Comparison of ENCODE assay signal across 8 cellular contexts in the genomic region with DNA sequence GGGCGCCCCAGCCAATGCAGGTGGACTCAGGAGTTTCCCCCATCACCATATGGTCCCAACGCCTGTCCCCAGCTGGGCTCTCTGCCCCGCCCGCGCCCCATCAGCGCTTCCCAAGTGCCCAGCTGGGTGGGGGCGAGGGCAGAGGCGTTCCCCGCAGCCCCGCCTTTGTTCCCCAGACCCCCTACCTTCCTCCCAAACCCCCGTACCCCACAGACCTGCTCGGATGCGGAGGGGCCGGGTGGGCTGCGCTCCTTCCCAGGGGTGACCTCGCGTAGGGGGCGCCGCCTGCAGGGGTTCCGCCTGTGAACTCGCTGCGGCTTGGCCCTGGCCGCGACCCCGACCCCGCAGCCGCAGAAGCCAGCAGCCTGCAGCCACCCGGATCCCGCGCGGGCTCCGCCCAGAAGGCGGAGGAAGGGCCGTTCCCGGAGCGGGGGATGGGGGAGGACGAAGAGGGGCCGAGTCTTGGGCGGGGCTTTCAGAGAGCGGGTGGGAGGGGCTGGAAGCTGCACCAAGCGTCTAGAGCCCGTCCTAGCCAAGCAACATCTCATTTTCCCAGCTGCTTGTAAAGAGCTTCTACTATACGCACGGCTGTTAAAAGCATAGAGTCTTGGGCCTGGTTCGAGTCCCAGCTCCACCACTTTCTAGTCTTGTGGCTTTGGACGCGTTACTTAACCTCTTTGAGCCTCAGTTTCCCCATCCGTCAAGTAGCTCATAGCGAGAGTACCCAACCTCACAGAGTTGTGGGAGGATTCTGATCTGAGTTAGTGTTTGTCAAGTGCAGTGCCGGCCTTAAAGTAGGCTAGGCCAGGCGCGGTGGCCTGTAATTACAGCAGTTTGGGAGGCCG. TPM values are rescaled to one million over a fixed set of nuclear protein-coding genes. Genes with fewer than 3 reads are reported as not detected.
DNase-seq lines count a peak whose midpoint lies in the region; ATAC-seq and TF ChIP-seq lines count a peak whose summit lies in the region.

A gene with protein sequence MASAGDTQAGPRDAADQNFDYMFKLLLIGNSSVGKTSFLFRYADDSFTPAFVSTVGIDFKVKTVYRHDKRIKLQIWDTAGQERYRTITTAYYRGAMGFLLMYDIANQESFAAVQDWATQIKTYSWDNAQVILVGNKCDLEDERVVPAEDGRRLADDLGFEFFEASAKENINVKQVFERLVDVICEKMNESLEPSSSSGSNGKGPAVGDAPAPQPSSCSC (minus strand): TSS at position 404 of the 845 bp plus-strand sequence. CDS start 2,258 bp downstream, outside the sequence.

- H3K4me3 Mint-ChIP-seq in activated CD4-positive, alpha-beta memory T cell treated with anti-CD3 and anti-CD28 coated beads, Interleukin-2, amount 10 ng/mL, durations not matched to agents 7 days and 5 days, result peak within 1 kb of the TSS; percentile 70

- WGBS in ectodermal cell, 2 experiments, result 11 to 12% methylated on average over 53 of the region's 53 CpGs
- 5 to 8% methylated on average over 37 to 43 of the region's 53 CpGs for WGBS in lower leg skin, 2 donors

- H3K27ac ChIP-seq in ectodermal cell (ENCODE audit: insufficient read depth, low read depth, low read length, poor library complexity, severe bottlenecking), result no peak within 1 kb of the TSS

- H3K27ac Mint-ChIP-seq in activated CD4-positive, alpha-beta memory T cell treated with anti-CD3 and anti-CD28 coated beads, Interleukin-2, amount 10 ng/mL, durations not matched to agents 7 days and 5 days, result no peak within 1 kb of the TSS

- CTCF ChIA-PET in GM10248 (lab: Yijun Ruan, JAX), result interaction anchor here (0.8 to 1.8 kb wide), 7 partner anchors 10 to 143 kb away, joined by 3 to 11 read pairs (median 4); no protein-coding TSS in a partner anchor
- CTCF ChIA-PET in activated CD4-positive, alpha-beta memory T cell treated with anti-CD3 and anti-CD28 coated beads, Interleukin-2, amount 10 ng/mL, durations not matched to agents 7 days and 5 days (lab: Charles Lee), result interaction anchor here (0.6 to 1.4 kb wide), 6 partner anchors 35 to 395 kb away, joined by 3 to 4 read pairs (median 4); a partner anchor contains a TSS

- TF ChIP-seq CTCF in GM10248 (IDR thresholded peaks at IDR 0.05; ENCODE audit: control extremely low read depth, extremely low read depth, low read depth, missing control alignments) (no peak), lower leg skin (IDR thresholded peaks at IDR 0.05) (no peak)

- H3K27me3 ChIP-seq in ectodermal cell (ENCODE audit: control insufficient read depth, insufficient read depth, low read length, poor library complexity, severe bottlenecking), result peaks cover 11% of the 10 kb centered on the region

- H3K9me3 ChIP-seq in ectodermal cell (ENCODE audit: control insufficient read depth, low read length), result no peaks in the 10 kb centered on the region

- H3K27me3 Mint-ChIP-seq in activated CD4-positive, alpha-beta memory T cell treated with anti-CD3 and anti-CD28 coated beads, Interleukin-2, amount 10 ng/mL, durations not matched to agents 7 days and 5 days, result no peaks in the 10 kb centered on the region

- H3K4me3 ChIP-seq in ectodermal cell (ENCODE audit: insufficient read depth, low read depth, low read length), result peak within 1 kb of the TSS; percentile 57
- peak within 1 kb of the TSS; percentile 84 for H3K4me3 ChIP-seq in lower leg skin (ENCODE audit: low read depth, poor library complexity, severe bottlenecking)

- no peaks in the 10 kb centered on the region for H3K4me1 ChIP-seq in ectodermal cell (ENCODE audit: control insufficient read depth, insufficient read depth, low read length)

- peak; percentile 97 for DNase-seq in GM10248 (ENCODE audit: extremely low spot score)
- peak; percentile 77 for DNase-seq in NCI-H82 treated with DMSO at 0.1 percent for 48 hours (lab: John Stamatoyannopoulos, UW; ENCODE audit: unreplicated experiment)
- peak; percentile 84 for DNase-seq in activated CD4-positive, alpha-beta memory T cell treated with anti-CD3 and anti-CD28 coated beads, Interleukin-2, amount 10 ng/mL, durations not matched to agents 7 days and 5 days
- peak; percentile 91 to 99 for DNase-seq in lower leg skin (ENCODE audit: low spot score in 2 of 2)
- DNase-seq in stimulated activated CD4-positive, alpha-beta T cell treated with anti-CD3 and anti-CD28 coated beads, Interleukin-4, amount 100 ng/mL, for 24 hours, result peak; percentile 86
- no peak for DNase-seq in KG1 (lab: John Stamatoyannopoulos, UW)

- H3K36me3 ChIP-seq in ectodermal cell (ENCODE audit: control insufficient read depth, insufficient read depth, low read length), result peaks cover 2% of the 10 kb centered on the region

- no peak for TF ChIP-seq POLR2A in lower leg skin (IDR thresholded peaks at IDR 0.05)

- peaks cover 28% of the 10 kb centered on the region for H3K4me1 Mint-ChIP-seq in activated CD4-positive, alpha-beta memory T cell treated with anti-CD3 and anti-CD28 coated beads, Interleukin-2, amount 10 ng/mL, durations not matched to agents 7 days and 5 days

- H3K36me3 Mint-ChIP-seq in activated CD4-positive, alpha-beta memory T cell treated with anti-CD3 and anti-CD28 coated beads, Interleukin-2, amount 10 ng/mL, durations not matched to agents 7 days and 5 days (ENCODE audit: low read depth), result peaks cover 13% of the 10 kb centered on the region

- intact Hi-C loops in lower leg skin (cut with DNase I; ENCODE audit: low total_unique reads), result no loop called here

- peak; percentile 52 for ATAC-seq in HG03439 (IDR thresholded peaks at IDR 0.05; ENCODE audit: unreplicated experiment)

- H3K9me3 Mint-ChIP-seq in activated CD4-positive, alpha-beta memory T cell treated with anti-CD3 and anti-CD28 coated beads, Interleukin-2, amount 10 ng/mL, durations not matched to agents 7 days and 5 days, result no peaks in the 10 kb centered on the region

- POLR2A ChIA-PET in GM10248 (lab: Yijun Ruan, JAX), result interaction anchor here (0.6 kb wide), 1 partner anchor 15 kb away, joined by 3 read pairs; no protein-coding TSS in a partner anchor
- POLR2A ChIA-PET in activated CD4-positive, alpha-beta memory T cell treated with anti-CD3 and anti-CD28 coated beads, Interleukin-2, amount 10 ng/mL, durations not matched to agents 7 days and 5 days (lab: Charles Lee), result interaction anchor here (1.2 to 1.4 kb wide), 4 partner anchors 9 to 36 kb away, joined by 4 to 9 read pairs (median 5); a partner anchor contains a TSS

RNA-seq across cellular contexts. Expression of the gene that starts here (rescaled TPM):
- total RNA-seq in activated CD4-positive, alpha-beta memory T cell treated with anti-CD3 and anti-CD28 coated beads, Interleukin-2, amount 10 ng/mL, durations not matched to agents 7 days and 5 days, result 1 to 10 TPM; 8.3 to 8.4 TPM
- 9.2 TPM for polyA plus RNA-seq in ectodermal cell (2013, experiment 1 of 4)
- 8.0 TPM for polyA plus RNA-seq in ectodermal cell (2013, experiment 2 of 4)
- polyA plus RNA-seq in ectodermal cell (2013, experiment 3 of 4), result 3.5 TPM
- polyA plus RNA-seq in ectodermal cell (2013, experiment 4 of 4), result 4.3 TPM
- 100 to 1,000 TPM in 2 of 4 donors, 10 to 100 TPM in 2; 88.6 to 107 (median 98.0) TPM for total RNA-seq in lower leg skin

Comparison
In these comparisons a context has a peak if more than half of its experiments do, and no peak if none do; other contexts are left out.
1. RNA of the gene that starts here (total RNA-seq): 88.6 to 107 TPM in lower leg skin; 8.3 to 8.4 TPM in activated CD4-positive, alpha-beta memory T cell treated with anti-CD3 and anti-CD28 coated beads, Interleukin-2, amount 10 ng/mL, durations not matched to agents 7 days and 5 days; every median in the first group is over 4 times any median in the second.